In genomic region chr19:19405919-19406877, GRCh38 we compare ENCODE assay signal across 8 cellular contexts. TPM values are rescaled to one million over a fixed set of nuclear protein-coding genes. Genes with fewer than 3 reads are reported as not detected.
DNase-seq lines count a peak whose midpoint lies in the region; ATAC-seq and TF ChIP-seq lines count a peak whose summit lies in the region.

No MANE protein-coding gene starts in this region.

- H3K27ac Mint-ChIP-seq in naive thymus-derived CD8-positive, alpha-beta T cell = peak overlapping the region; percentile 22 to 97 (median 94)

- peaks cover 31% of the 10 kb centered on the region; the same call in 1 of the 2 replicates for H4K20me1 ChIP-seq in HCT116 (ENCODE audit: insufficient read depth)

- peak; percentile 27 for ATAC-seq in HCT116
- ATAC-seq in naive thymus-derived CD8-positive, alpha-beta T cell = peak; percentile 8 to 14

- H3K27ac ChIP-seq in HCT116 (ENCODE audit: low read depth, low read length) = peak overlapping the region; percentile 81
- H3K27ac ChIP-seq in esophagus (ENCODE audit: low read depth in 2 of 2, low read length in 1 of 2) = peak overlapping the region; percentile 92 to 96
- H3K27ac ChIP-seq in urinary bladder (ENCODE audit: low read depth) = peak overlapping the region; percentile 75

- BruUV-seq in HCT116 (replicated peaks; lab: Mats Ljungman, UMichigan) = no TSS peak

- peaks cover 43 to 79% (median 73%) of the 10 kb centered on the region in 4 donors for H3K4me1 Mint-ChIP-seq in naive thymus-derived CD8-positive, alpha-beta T cell

- H3K9me3 ChIP-seq in HCT116 (ENCODE audit: control insufficient read depth in 1 of 2, insufficient read depth in 1 of 2, low read depth in 1 of 2, low read length in 2 of 2) (no peaks in the 10 kb centered on the region), esophagus (ENCODE audit: control insufficient read depth in 2 of 2, insufficient read depth in 1 of 2, low read depth in 1 of 2, low read length in 1 of 2) (no peaks in the 10 kb centered on the region)

- no peak for TF ChIP-seq POLR2A in HCT116 (IDR thresholded peaks at IDR 0.05; ENCODE audit: borderline replicate concordance, extremely low read depth, insufficient read depth, insufficient read length)

- WGBS in esophagus, 2 donors = 0 to 1% methylated on average over 60 to 96 of the region's 96 CpGs
- WGBS in urinary bladder = 1% methylated on average over 96 of the region's 96 CpGs

- DNase-seq in Daoy (ENCODE audit: low read depth) (peak; percentile 55), HCT116 (ENCODE audit: low read depth, low spot score) (no peak), NCI-H2171 (lab: John Stamatoyannopoulos, UW) (peak; percentile 37), NCI-H1436 (lab: John Stamatoyannopoulos, UW) (no peak)
- DNase-seq in activated CD8-positive, alpha-beta memory T cell treated with anti-CD3 and anti-CD28 coated beads for 24 hours = peak; percentile 81
- DNase-seq in naive thymus-derived CD8-positive, alpha-beta T cell = peak in 9 of 10 donors; percentile 24 to 70 (median 44)

- no peaks in the 10 kb centered on the region for H3K9me2 ChIP-seq in HCT116 (ENCODE audit: insufficient read depth)

- H3K36me3 ChIP-seq in HCT116 (ENCODE audit: control insufficient read depth in 1 of 2, insufficient read depth in 2 of 2, low read length in 2 of 2) (peaks cover 0 to 3% of the 10 kb centered on the region in 2 experiments; a peak in 1 of 4 replicates), esophagus (ENCODE audit: control insufficient read depth in 2 of 2, insufficient read depth in 2 of 2, low read length in 1 of 2) (no peaks in the 10 kb centered on the region), urinary bladder (ENCODE audit: insufficient read depth) (no peaks in the 10 kb centered on the region)

- CTCF ChIA-PET in HCT116 (lab: Charles Lee) = interaction anchor here (0.9 to 1.4 kb wide), 6 partner anchors 40 to 83 kb away, joined by 3 to 11 read pairs (median 4); no protein-coding TSS in a partner anchor

- no peak for TF ChIP-seq CTCF in HCT116 (IDR thresholded peaks at IDR 0.05 in 2 of 3, conservative IDR thresholded peaks at IDR 0.05 in 1 of 3; ENCODE audit: borderline replicate concordance in 1 of 3, insufficient read depth in 1 of 3, low read depth in 2 of 3, low read length in 2 of 3)

- H3K79me2 ChIP-seq in HCT116 (ENCODE audit: insufficient read depth, low read length) = peaks cover 79% of the 10 kb centered on the region

- no peak overlapping the region for H2AFZ ChIP-seq in HCT116 (ENCODE audit: low read depth, low read length, poor library complexity, severe bottlenecking)

- RAD21 ChIA-PET in HCT116 (lab: Charles Lee; ENCODE audit: low non-redundant PET in 1 of 2, low total read pairs in 2 of 2, uncharacterized antibody in 2 of 2, unreplicated experiment in 2 of 2) = no interaction called here

- POLR2A ChIA-PET in HCT116 (lab: Charles Lee) = interaction anchor here (1.0 to 2.5 kb wide), 6 partner anchors 10 to 41 kb away, joined by 4 to 12 read pairs (median 8); no protein-coding TSS in a partner anchor
- POLR2A ChIA-PET in naive thymus-derived CD8-positive, alpha-beta T cell (lab: Charles Lee) = interaction anchor here (0.9 to 4.6 kb wide), 21 partner anchors 11 to 370 kb away, joined by 3 to 52 read pairs (median 6); partner anchors contain the start of genes BORCS8, NDUFA13 and RFXANK

- H3K4me2 ChIP-seq in HCT116 (ENCODE audit: low read length) = peak overlapping the region; percentile 76

- no peaks in the 10 kb centered on the region for H3K9me3 Mint-ChIP-seq in naive thymus-derived CD8-positive, alpha-beta T cell

- H3K27me3 ChIP-seq in HCT116 (ENCODE audit: insufficient read depth, low read length) = no peaks in the 10 kb centered on the region
- no peaks in the 10 kb centered on the region for H3K27me3 ChIP-seq in esophagus (ENCODE audit: control insufficient read depth in 1 of 2, insufficient read depth in 2 of 2, low read length in 2 of 2)

- no peaks in the 10 kb centered on the region for H3K36me3 Mint-ChIP-seq in naive thymus-derived CD8-positive, alpha-beta T cell

- intact Hi-C loops in HCT116 (cut with micrococcal nuclease) = loop anchor here (2.0 to 5.0 kb wide), 3 partner anchors 21 to 81 kb away; no protein-coding TSS in a partner anchor

- H3K4me1 ChIP-seq in HCT116 (ENCODE audit: control insufficient read depth in 1 of 2, insufficient read depth in 2 of 2, low read length in 2 of 2) (peaks cover 39 to 59% of the 10 kb centered on the region in 2 experiments), esophagus (ENCODE audit: control insufficient read depth in 2 of 2, insufficient read depth in 2 of 2, low read length in 1 of 2) (peaks cover 10 to 17% of the 10 kb centered on the region in 2 donors), urinary bladder (ENCODE audit: insufficient read depth) (no peaks in the 10 kb centered on the region)

- H3K27me3 Mint-ChIP-seq in naive thymus-derived CD8-positive, alpha-beta T cell = no peaks in the 10 kb centered on the region

- peak overlapping the region; percentile 56 to 68 for H3K4me3 ChIP-seq in HCT116 (replicated peaks in 1 of 2; ENCODE audit: low read depth in 1 of 2, low read length in 2 of 2)
- peak overlapping the region; percentile 84 to 88 for H3K4me3 ChIP-seq in esophagus (ENCODE audit: low read depth in 1 of 2, low read length in 2 of 2)
- H3K4me3 ChIP-seq in urinary bladder (ENCODE audit: low read depth, low read length) = peak overlapping the region; percentile 98

- peak overlapping the region; percentile 90 to 98 (median 94) for H3K4me3 Mint-ChIP-seq in naive thymus-derived CD8-positive, alpha-beta T cell

- no peak for TF ChIP-seq RAD21 in HCT116 (IDR thresholded peaks at IDR 0.05; ENCODE audit: low read depth)

- peak overlapping the region; percentile 89 for H3K9ac ChIP-seq in HCT116 (ENCODE audit: low read length)

TF ChIP-seq in HCT116, 20 proteins besides CTCF, POLR2A, EP300 and RAD21:
- no peak for TF ChIP-seq SIN3A (IDR thresholded peaks at IDR 0.05; ENCODE audit: low read depth)
- peak; percentile 34; the same call in 1 of the 2 replicates for TF ChIP-seq ZFX (IDR thresholded peaks at IDR 0.05)

RNA-seq across cellular contexts. Expression of gene GATAD2A, which starts 0.7 kb away (rescaled TPM):
- total RNA-seq in Daoy (2014; rRNA removed; shearing (Covaris generic)) = 43.9 and 45.6 TPM in 2 replicates
- 130 TPM for total RNA-seq in HCT116 (2021; ENCODE audit: unreplicated experiment)
- polyA plus RNA-seq in HCT116 (2012) = 60.5 and 73.9 TPM in 2 replicates
- polyA plus RNA-seq in esophagus = 10 to 100 TPM; 13.9 to 21.0 TPM
- total RNA-seq in naive thymus-derived CD8-positive, alpha-beta T cell = 100 to 1,000 TPM; 101 to 107 TPM
- 10 to 100 TPM; 14.5 to 35.1 (median 20.2) TPM for polyA plus RNA-seq in naive thymus-derived CD8-positive, alpha-beta T cell
- 15.8 TPM for total RNA-seq in urinary bladder
- 22.9 TPM for polyA plus RNA-seq in urinary bladder

Comparison
In these comparisons a context has a peak if more than half of its experiments do, and no peak if none do; other contexts are left out.
1. DNase-seq: peak in Daoy (single experiment), NCI-H2171 (single experiment), activated CD8-positive, alpha-beta memory T cell treated with anti-CD3 and anti-CD28 coated beads for 24 hours (single experiment) and naive thymus-derived CD8-positive, alpha-beta T cell (9 of 10); none in HCT116 (single experiment) and NCI-H1436 (single experiment).
2. Peak in every context shown above with its lines, with median percentiles within 50 percentile points of each other: H3K27ac ChIP-seq and H3K4me3 ChIP-seq.